1 cellular context compared by ENCODE assay signal in the genomic region with DNA sequence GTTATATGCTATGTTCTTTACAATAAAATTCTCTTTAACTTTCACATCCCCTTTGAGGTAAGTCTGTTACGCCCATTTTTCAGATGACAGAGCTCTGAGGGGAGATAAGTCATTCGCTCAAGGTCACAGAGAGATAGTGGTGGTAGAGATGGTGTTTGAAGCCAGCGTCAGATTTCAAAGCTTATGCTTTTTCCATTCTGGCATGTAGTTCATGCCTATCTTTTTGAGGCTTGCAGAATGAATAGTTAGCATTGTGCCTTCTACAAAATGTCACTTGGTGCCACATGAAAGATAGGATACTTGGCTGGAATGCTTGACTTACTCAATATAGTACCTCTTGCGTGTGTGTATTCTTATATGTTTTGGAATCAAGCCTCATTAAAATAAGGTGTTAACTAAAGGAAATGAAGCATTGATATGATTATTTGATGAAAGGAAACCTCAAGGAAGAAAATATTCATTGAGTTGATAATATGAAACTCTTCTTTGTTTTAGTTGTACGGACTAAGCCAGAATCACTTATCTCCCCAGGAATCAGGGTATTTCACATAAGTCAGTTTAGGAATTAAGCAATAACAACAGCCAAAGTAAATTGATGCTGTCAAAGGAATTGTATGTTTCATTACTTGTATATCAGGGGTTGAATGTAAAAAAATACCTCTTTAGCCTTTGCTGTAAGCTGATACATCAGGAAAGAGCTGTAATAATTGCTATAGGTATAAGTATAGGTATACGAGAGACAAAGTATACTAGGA.
TF ChIP-seq lines count a peak whose summit lies in the region.

No MANE protein-coding gene starts in this region.

TF ChIP-seq in HepG2, 621 proteins besides CTCF, POLR2A, EP300 and RAD21 (continued from another document and continues in another):
- TF ChIP-seq, protein P1, sequence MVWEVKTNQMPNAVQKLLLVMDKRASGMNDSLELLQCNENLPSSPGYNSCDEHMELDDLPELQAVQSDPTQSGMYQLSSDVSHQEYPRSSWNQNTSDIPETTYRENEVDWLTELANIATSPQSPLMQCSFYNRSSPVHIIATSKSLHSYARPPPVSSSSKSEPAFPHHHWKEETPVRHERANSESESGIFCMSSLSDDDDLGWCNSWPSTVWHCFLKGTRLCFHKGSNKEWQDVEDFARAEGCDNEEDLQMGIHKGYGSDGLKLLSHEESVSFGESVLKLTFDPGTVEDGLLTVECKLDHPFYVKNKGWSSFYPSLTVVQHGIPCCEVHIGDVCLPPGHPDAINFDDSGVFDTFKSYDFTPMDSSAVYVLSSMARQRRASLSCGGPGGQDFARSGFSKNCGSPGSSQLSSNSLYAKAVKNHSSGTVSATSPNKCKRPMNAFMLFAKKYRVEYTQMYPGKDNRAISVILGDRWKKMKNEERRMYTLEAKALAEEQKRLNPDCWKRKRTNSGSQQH (CRISPR knock-in tag; IDR thresholded peaks at IDR 0.05; ENCODE audit: low read depth), result 0 out of 2 replicates have a peak, but pooled peaks have one; percentile 40
- no peak for TF ChIP-seq ATF7-NPFF (CRISPR knock-in tag; IDR thresholded peaks at IDR 0.05; ENCODE audit: low read depth)
- no peak for TF ChIP-seq GTF3A (CRISPR knock-in tag; conservative IDR thresholded peaks at IDR 0.05)
- peak; percentile 99 for TF ChIP-seq KDM1A (CRISPR knock-in tag; IDR thresholded peaks at IDR 0.05)
- TF ChIP-seq AHR (CRISPR knock-in tag; IDR thresholded peaks at IDR 0.05), result no peak
- TF ChIP-seq MAZ (IDR thresholded peaks at IDR 0.05; ENCODE audit: borderline replicate concordance, low read depth, low read length), result no peak
- no peak for TF ChIP-seq MAZ (CRISPR knock-in tag; IDR thresholded peaks at IDR 0.05; ENCODE audit: low read depth)
- TF ChIP-seq, protein P2, sequence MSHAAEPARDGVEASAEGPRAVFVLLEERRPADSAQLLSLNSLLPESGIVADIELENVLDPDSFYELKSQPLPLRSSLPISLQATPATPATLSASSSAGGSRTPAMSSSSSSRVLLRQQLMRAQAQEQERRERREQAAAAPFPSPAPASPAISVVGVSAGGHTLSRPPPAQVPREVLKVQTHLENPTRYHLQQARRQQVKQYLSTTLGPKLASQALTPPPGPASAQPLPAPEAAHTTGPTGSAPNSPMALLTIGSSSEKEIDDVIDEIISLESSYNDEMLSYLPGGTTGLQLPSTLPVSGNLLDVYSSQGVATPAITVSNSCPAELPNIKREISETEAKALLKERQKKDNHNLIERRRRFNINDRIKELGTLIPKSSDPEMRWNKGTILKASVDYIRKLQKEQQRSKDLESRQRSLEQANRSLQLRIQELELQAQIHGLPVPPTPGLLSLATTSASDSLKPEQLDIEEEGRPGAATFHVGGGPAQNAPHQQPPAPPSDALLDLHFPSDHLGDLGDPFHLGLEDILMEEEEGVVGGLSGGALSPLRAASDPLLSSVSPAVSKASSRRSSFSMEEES (CRISPR knock-in tag; IDR thresholded peaks at IDR 0.05), result peak; percentile 63; the same call in 1 of the 2 replicates
- TF ChIP-seq TP53 (CRISPR knock-in tag; conservative IDR thresholded peaks at IDR 0.05), result 0 out of 2 replicates have a peak, but pooled peaks have one; percentile 19
- no peak for TF ChIP-seq AGO1 (IDR thresholded peaks at IDR 0.05; ENCODE audit: low read depth, low read length, poor library complexity, severe bottlenecking)
- no peak for TF ChIP-seq IRX3 (CRISPR knock-in tag; IDR thresholded peaks at IDR 0.05; ENCODE audit: borderline replicate concordance, low read depth)
- TF ChIP-seq ZNF354B (CRISPR knock-in tag; IDR thresholded peaks at IDR 0.05), result no peak
- TF ChIP-seq, protein P3, sequence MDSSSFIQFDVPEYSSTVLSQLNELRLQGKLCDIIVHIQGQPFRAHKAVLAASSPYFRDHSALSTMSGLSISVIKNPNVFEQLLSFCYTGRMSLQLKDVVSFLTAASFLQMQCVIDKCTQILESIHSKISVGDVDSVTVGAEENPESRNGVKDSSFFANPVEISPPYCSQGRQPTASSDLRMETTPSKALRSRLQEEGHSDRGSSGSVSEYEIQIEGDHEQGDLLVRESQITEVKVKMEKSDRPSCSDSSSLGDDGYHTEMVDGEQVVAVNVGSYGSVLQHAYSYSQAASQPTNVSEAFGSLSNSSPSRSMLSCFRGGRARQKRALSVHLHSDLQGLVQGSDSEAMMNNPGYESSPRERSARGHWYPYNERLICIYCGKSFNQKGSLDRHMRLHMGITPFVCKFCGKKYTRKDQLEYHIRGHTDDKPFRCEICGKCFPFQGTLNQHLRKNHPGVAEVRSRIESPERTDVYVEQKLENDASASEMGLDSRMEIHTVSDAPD (CRISPR knock-in tag; IDR thresholded peaks at IDR 0.05), result peak; percentile 91
- no peak for TF ChIP-seq MTF1 (CRISPR knock-in tag; IDR thresholded peaks at IDR 0.05)
- TF ChIP-seq CCDC6 (CRISPR knock-in tag; IDR thresholded peaks at IDR 0.05), result no peak
- peak; percentile 44; the same call in 1 of the 2 replicates for TF ChIP-seq FOXO1 (CRISPR knock-in tag; IDR thresholded peaks at IDR 0.05)
- TF ChIP-seq MTA3 (CRISPR knock-in tag; IDR thresholded peaks at IDR 0.05), result no peak
- no peak for TF ChIP-seq NRL (CRISPR knock-in tag; IDR thresholded peaks at IDR 0.05; ENCODE audit: borderline replicate concordance)
- TF ChIP-seq, protein P4, sequence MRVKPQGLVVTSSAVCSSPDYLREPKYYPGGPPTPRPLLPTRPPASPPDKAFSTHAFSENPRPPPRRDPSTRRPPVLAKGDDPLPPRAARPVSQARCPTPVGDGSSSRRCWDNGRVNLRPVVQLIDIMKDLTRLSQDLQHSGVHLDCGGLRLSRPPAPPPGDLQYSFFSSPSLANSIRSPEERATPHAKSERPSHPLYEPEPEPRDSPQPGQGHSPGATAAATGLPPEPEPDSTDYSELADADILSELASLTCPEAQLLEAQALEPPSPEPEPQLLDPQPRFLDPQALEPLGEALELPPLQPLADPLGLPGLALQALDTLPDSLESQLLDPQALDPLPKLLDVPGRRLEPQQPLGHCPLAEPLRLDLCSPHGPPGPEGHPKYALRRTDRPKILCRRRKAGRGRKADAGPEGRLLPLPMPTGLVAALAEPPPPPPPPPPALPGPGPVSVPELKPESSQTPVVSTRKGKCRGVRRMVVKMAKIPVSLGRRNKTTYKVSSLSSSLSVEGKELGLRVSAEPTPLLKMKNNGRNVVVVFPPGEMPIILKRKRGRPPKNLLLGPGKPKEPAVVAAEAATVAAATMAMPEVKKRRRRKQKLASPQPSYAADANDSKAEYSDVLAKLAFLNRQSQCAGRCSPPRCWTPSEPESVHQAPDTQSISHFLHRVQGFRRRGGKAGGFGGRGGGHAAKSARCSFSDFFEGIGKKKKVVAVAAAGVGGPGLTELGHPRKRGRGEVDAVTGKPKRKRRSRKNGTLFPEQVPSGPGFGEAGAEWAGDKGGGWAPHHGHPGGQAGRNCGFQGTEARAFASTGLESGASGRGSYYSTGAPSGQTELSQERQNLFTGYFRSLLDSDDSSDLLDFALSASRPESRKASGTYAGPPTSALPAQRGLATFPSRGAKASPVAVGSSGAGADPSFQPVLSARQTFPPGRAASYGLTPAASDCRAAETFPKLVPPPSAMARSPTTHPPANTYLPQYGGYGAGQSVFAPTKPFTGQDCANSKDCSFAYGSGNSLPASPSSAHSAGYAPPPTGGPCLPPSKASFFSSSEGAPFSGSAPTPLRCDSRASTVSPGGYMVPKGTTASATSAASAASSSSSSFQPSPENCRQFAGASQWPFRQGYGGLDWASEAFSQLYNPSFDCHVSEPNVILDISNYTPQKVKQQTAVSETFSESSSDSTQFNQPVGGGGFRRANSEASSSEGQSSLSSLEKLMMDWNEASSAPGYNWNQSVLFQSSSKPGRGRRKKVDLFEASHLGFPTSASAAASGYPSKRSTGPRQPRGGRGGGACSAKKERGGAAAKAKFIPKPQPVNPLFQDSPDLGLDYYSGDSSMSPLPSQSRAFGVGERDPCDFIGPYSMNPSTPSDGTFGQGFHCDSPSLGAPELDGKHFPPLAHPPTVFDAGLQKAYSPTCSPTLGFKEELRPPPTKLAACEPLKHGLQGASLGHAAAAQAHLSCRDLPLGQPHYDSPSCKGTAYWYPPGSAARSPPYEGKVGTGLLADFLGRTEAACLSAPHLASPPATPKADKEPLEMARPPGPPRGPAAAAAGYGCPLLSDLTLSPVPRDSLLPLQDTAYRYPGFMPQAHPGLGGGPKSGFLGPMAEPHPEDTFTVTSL (CRISPR knock-in tag; IDR thresholded peaks at IDR 0.05; ENCODE audit: borderline replicate concordance), result 0 out of 2 replicates have a peak, but pooled peaks have one; percentile 38
- TF ChIP-seq, protein P5, sequence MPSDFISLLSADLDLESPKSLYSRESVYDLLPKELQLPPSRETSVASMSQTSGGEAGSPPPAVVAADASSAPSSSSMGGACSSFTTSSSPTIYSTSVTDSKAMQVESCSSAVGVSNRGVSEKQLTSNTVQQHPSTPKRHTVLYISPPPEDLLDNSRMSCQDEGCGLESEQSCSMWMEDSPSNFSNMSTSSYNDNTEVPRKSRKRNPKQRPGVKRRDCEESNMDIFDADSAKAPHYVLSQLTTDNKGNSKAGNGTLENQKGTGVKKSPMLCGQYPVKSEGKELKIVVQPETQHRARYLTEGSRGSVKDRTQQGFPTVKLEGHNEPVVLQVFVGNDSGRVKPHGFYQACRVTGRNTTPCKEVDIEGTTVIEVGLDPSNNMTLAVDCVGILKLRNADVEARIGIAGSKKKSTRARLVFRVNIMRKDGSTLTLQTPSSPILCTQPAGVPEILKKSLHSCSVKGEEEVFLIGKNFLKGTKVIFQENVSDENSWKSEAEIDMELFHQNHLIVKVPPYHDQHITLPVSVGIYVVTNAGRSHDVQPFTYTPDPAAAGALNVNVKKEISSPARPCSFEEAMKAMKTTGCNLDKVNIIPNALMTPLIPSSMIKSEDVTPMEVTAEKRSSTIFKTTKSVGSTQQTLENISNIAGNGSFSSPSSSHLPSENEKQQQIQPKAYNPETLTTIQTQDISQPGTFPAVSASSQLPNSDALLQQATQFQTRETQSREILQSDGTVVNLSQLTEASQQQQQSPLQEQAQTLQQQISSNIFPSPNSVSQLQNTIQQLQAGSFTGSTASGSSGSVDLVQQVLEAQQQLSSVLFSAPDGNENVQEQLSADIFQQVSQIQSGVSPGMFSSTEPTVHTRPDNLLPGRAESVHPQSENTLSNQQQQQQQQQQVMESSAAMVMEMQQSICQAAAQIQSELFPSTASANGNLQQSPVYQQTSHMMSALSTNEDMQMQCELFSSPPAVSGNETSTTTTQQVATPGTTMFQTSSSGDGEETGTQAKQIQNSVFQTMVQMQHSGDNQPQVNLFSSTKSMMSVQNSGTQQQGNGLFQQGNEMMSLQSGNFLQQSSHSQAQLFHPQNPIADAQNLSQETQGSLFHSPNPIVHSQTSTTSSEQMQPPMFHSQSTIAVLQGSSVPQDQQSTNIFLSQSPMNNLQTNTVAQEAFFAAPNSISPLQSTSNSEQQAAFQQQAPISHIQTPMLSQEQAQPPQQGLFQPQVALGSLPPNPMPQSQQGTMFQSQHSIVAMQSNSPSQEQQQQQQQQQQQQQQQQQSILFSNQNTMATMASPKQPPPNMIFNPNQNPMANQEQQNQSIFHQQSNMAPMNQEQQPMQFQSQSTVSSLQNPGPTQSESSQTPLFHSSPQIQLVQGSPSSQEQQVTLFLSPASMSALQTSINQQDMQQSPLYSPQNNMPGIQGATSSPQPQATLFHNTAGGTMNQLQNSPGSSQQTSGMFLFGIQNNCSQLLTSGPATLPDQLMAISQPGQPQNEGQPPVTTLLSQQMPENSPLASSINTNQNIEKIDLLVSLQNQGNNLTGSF (CRISPR knock-in tag; IDR thresholded peaks at IDR 0.05), result no peak
- no peak for TF ChIP-seq EZH2 (conservative IDR thresholded peaks at IDR 0.05; ENCODE audit: low read depth, low read length)
- TF ChIP-seq, protein P6, sequence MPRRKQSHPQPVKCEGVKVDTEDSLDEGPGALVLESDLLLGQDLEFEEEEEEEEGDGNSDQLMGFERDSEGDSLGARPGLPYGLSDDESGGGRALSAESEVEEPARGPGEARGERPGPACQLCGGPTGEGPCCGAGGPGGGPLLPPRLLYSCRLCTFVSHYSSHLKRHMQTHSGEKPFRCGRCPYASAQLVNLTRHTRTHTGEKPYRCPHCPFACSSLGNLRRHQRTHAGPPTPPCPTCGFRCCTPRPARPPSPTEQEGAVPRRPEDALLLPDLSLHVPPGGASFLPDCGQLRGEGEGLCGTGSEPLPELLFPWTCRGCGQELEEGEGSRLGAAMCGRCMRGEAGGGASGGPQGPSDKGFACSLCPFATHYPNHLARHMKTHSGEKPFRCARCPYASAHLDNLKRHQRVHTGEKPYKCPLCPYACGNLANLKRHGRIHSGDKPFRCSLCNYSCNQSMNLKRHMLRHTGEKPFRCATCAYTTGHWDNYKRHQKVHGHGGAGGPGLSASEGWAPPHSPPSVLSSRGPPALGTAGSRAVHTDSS (CRISPR knock-in tag; conservative IDR thresholded peaks at IDR 0.05), result no peak
- TF ChIP-seq ZNF207 (IDR thresholded peaks at IDR 0.05; ENCODE audit: borderline replicate concordance), result no peak
- no peak for TF ChIP-seq ZNF20 (CRISPR knock-in tag; IDR thresholded peaks at IDR 0.05)
- TF ChIP-seq ZNF30 (CRISPR knock-in tag; IDR thresholded peaks at IDR 0.05), result no peak
- no peak for TF ChIP-seq SNRNP70 (IDR thresholded peaks at IDR 0.05; ENCODE audit: low read depth, low read length)
- no peak for TF ChIP-seq U2AF2 (IDR thresholded peaks at IDR 0.05; ENCODE audit: low read depth, low read length)
- TF ChIP-seq ZKSCAN8 (CRISPR knock-in tag; IDR thresholded peaks at IDR 0.05; ENCODE audit: borderline replicate concordance), result peak; percentile 84; the same call in 1 of the 2 replicates
- no peak for TF ChIP-seq ZNF678 (CRISPR knock-in tag; IDR thresholded peaks at IDR 0.05)
- TF ChIP-seq ZKSCAN1 (IDR thresholded peaks at IDR 0.05; ENCODE audit: low read length), result no peak
- no peak for TF ChIP-seq EED (CRISPR knock-in tag; IDR thresholded peaks at IDR 0.05)
- no peak for TF ChIP-seq ATM (IDR thresholded peaks at IDR 0.05; ENCODE audit: borderline replicate concordance)
- TF ChIP-seq ZNF552 (CRISPR knock-in tag; IDR thresholded peaks at IDR 0.05; ENCODE audit: borderline replicate concordance), result no peak
- no peak; the same call in 1 of the 2 replicates for TF ChIP-seq ZNF34 (CRISPR knock-in tag; IDR thresholded peaks at IDR 0.05; ENCODE audit: borderline replicate concordance)
- 0 out of 2 replicates have a peak, but pooled peaks have one; percentile 44 for TF ChIP-seq KMT2B (CRISPR knock-in tag; IDR thresholded peaks at IDR 0.05)
- TF ChIP-seq, protein P7, sequence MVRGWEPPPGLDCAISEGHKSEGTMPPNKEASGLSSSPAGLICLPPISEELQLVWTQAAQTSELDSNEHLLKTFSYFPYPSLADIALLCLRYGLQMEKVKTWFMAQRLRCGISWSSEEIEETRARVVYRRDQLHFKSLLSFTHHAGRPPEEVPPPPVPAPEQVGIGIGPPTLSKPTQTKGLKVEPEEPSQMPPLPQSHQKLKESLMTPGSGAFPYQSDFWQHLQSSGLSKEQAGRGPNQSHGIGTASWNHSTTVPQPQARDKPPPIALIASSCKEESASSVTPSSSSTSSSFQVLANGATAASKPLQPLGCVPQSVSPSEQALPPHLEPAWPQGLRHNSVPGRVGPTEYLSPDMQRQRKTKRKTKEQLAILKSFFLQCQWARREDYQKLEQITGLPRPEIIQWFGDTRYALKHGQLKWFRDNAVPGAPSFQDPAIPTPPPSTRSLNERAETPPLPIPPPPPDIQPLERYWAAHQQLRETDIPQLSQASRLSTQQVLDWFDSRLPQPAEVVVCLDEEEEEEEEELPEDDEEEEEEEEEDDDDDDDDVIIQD (CRISPR knock-in tag; IDR thresholded peaks at IDR 0.05; ENCODE audit: low read depth), result 0 out of 2 replicates have a peak, but pooled peaks have one; percentile 80
- no peak for TF ChIP-seq ATAD3A (CRISPR knock-in tag; IDR thresholded peaks at IDR 0.05)
- TF ChIP-seq BHLHE40 (IDR thresholded peaks at IDR 0.05; ENCODE audit: low read length), result no peak
- TF ChIP-seq ZNF124 (CRISPR knock-in tag; IDR thresholded peaks at IDR 0.05), result no peak
- no peak for TF ChIP-seq ZNF83 (CRISPR knock-in tag; IDR thresholded peaks at IDR 0.05; ENCODE audit: borderline replicate concordance)
- peak; percentile 24; the same call in 1 of the 2 replicates for TF ChIP-seq MIER3 (CRISPR knock-in tag; IDR thresholded peaks at IDR 0.05; ENCODE audit: borderline replicate concordance)
- no peak for TF ChIP-seq ZNF160 (CRISPR knock-in tag; IDR thresholded peaks at IDR 0.05)
